8 cellular contexts compared by ENCODE assay signal in the genomic region with DNA sequence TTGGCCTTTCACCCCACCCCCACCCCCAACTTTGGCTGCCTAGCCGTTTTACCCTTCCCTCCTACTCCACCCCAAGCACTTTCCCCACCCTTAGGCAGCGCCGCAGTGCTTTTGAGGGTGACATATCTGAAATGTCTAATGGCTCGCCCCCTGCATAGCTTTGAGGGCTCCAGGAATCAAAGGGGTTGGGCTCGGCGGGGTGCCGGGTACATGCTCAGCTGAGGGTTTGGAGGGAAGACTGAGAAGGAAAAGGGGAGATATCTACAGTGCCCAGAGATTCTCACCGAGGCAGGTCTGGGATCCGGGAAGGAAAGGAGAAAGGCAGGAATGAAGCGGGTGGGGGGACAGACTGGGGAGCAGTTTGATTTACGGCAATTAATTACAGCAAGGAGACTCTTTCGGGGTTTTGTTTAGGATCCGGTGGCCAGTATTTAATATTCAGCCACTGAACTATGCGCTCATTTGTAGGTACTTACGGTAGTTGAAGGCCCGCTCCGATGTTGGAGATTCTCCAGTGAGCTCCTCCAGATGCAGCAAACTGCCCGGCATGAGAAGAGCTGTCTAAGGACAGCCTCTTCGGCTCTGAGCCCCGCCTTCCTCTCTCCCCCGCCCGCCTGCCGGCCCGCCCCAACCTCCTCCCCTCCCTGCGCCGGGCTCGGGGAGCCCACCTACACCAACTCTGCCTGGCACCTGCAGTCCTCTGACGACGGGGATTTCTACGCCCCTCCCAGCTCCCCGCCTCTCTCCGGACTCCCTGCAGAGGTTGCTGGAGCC. TPM values are rescaled to one million over a fixed set of nuclear protein-coding genes. Genes with fewer than 3 reads are reported as not detected.
DNase-seq lines count a peak whose midpoint lies in the region; ATAC-seq, FAIRE-seq and TF ChIP-seq lines count a peak whose summit lies in the region.

A gene with protein sequence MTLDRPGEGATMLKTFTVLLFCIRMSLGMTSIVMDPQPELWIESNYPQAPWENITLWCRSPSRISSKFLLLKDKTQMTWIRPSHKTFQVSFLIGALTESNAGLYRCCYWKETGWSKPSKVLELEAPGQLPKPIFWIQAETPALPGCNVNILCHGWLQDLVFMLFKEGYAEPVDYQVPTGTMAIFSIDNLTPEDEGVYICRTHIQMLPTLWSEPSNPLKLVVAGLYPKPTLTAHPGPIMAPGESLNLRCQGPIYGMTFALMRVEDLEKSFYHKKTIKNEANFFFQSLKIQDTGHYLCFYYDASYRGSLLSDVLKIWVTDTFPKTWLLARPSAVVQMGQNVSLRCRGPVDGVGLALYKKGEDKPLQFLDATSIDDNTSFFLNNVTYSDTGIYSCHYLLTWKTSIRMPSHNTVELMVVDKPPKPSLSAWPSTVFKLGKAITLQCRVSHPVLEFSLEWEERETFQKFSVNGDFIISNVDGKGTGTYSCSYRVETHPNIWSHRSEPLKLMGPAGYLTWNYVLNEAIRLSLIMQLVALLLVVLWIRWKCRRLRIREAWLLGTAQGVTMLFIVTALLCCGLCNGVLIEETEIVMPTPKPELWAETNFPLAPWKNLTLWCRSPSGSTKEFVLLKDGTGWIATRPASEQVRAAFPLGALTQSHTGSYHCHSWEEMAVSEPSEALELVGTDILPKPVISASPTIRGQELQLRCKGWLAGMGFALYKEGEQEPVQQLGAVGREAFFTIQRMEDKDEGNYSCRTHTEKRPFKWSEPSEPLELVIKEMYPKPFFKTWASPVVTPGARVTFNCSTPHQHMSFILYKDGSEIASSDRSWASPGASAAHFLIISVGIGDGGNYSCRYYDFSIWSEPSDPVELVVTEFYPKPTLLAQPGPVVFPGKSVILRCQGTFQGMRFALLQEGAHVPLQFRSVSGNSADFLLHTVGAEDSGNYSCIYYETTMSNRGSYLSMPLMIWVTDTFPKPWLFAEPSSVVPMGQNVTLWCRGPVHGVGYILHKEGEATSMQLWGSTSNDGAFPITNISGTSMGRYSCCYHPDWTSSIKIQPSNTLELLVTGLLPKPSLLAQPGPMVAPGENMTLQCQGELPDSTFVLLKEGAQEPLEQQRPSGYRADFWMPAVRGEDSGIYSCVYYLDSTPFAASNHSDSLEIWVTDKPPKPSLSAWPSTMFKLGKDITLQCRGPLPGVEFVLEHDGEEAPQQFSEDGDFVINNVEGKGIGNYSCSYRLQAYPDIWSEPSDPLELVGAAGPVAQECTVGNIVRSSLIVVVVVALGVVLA (N-terminal part only) (minus strand): TSS at position 569 of the 774 bp plus-strand sequence. CDS start 2,632 bp downstream, outside the sequence.

- peak within 1 kb of the TSS; percentile 77 for H3K4me3 Mint-ChIP-seq in mesothelial cell of epicardium

- peaks cover 2% of the 10 kb centered on the region; the same call in 1 of the 2 replicates for H3K27me3 ChIP-seq in HUES6 (ENCODE audit: control insufficient read depth, insufficient read depth, low read length)

- no peaks in the 10 kb centered on the region for H3K4me1 ChIP-seq in A549
- H3K4me1 ChIP-seq in HUES6 (ENCODE audit: control insufficient read depth, insufficient read depth, low read length): peaks cover 47% of the 10 kb centered on the region

- H3K4me3 ChIP-seq in A549 (peak within 1 kb of the TSS; percentile 26; the same call in 1 of the 3 replicates), HUES6 (ENCODE audit: low read depth, low read length) (peak within 1 kb of the TSS; percentile 82)

- TF ChIP-seq EP300 in A549 (IDR thresholded peaks at IDR 0.05): no peak

- POLR2A ChIA-PET in A549 (lab: Yijun Ruan, JAX): no interaction called here

- no peaks in the 10 kb centered on the region for H3K36me3 Mint-ChIP-seq in mesothelial cell of epicardium

- peak within 1 kb of the TSS; percentile 57; the same call in 2 of the 3 replicates for H3K4me2 ChIP-seq in A549

- no peak for TF ChIP-seq POLR2A in A549 (IDR thresholded peaks at IDR 0.05; ENCODE audit: low read length)

- ATAC-seq in A549 (peak; percentile 59 to 83; a peak in 5 of 6 replicates), GM21367 (IDR thresholded peaks at IDR 0.05; ENCODE audit: unreplicated experiment) (no peak)

- H3K9me3 Mint-ChIP-seq in mesothelial cell of epicardium: no peaks in the 10 kb centered on the region

- H3K27ac ChIP-seq in A549: no peak within 1 kb of the TSS
- peak within 1 kb of the TSS; percentile 59; the same call in 1 of the 2 replicates for H3K27ac ChIP-seq in HUES6 (ENCODE audit: low read depth, low read length)

- FAIRE-seq in A549 (lab: Jason Lieb, UNC): no peak

- 51% methylated on average over 15 of the region's 32 CpGs for WGBS in A549 (ENCODE audit: missing lambda C conversion rate)

- no peak for TF ChIP-seq CTCF in A549 (IDR thresholded peaks at IDR 0.05)
- TF ChIP-seq CTCF in mesothelial cell of epicardium (IDR thresholded peaks at IDR 0.05; ENCODE audit: unreplicated experiment): no peak

- no peak within 1 kb of the TSS for H3K27ac Mint-ChIP-seq in mesothelial cell of epicardium

- no peaks in the 10 kb centered on the region for H3K27me3 Mint-ChIP-seq in mesothelial cell of epicardium (ENCODE audit: low read depth)

- DNase-seq in A549 (ENCODE audit: low read depth in 1 of 2, low spot score in 1 of 2) (peak in 1 of 2 experiments; percentile 34), ecto neural progenitor cell (ENCODE audit: low spot score) (peak; percentile 65), mesothelial cell of epicardium (ENCODE audit: low spot score in 2 of 2, unreplicated experiment in 2 of 2) (peak; percentile 53 to 67), SIG-M5 (lab: John Stamatoyannopoulos, UW) (no peak), NAMALWA (ENCODE audit: low spot score) (no peak), LoVo (ENCODE audit: low spot score) (no peak)

- H3K36me3 ChIP-seq in HUES6 (ENCODE audit: control insufficient read depth, insufficient read depth, low read length): peaks cover 9% of the 10 kb centered on the region; the same call in 1 of the 2 replicates

- peak within 1 kb of the TSS; percentile 75 for H3K9ac ChIP-seq in HUES6 (ENCODE audit: low read length)

- CTCF ChIA-PET in A549 (lab: Yijun Ruan, JAX): no interaction called here

- H3K9me3 ChIP-seq in A549: no peaks in the 10 kb centered on the region
- H3K9me3 ChIP-seq in HUES6 (ENCODE audit: control insufficient read depth, insufficient read depth, low read depth, low read length): no peaks in the 10 kb centered on the region

- peaks cover 12% of the 10 kb centered on the region for H3K4me1 Mint-ChIP-seq in mesothelial cell of epicardium

- TF ChIP-seq RAD21 in A549 (conservative IDR thresholded peaks at IDR 0.05 in 1 of 2, IDR thresholded peaks at IDR 0.05 in 1 of 2): no peak

TF ChIP-seq in A549, 52 proteins besides CTCF, POLR2A, EP300 and RAD21 (continues in another document):
- TF ChIP-seq, protein P1, sequence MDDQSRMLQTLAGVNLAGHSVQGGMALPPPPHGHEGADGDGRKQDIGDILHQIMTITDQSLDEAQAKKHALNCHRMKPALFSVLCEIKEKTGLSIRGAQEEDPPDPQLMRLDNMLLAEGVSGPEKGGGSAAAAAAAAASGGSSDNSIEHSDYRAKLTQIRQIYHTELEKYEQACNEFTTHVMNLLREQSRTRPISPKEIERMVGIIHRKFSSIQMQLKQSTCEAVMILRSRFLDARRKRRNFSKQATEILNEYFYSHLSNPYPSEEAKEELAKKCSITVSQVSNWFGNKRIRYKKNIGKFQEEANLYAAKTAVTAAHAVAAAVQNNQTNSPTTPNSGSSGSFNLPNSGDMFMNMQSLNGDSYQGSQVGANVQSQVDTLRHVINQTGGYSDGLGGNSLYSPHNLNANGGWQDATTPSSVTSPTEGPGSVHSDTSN (IDR thresholded peaks at IDR 0.05): no peak
- TF ChIP-seq, protein P2, sequence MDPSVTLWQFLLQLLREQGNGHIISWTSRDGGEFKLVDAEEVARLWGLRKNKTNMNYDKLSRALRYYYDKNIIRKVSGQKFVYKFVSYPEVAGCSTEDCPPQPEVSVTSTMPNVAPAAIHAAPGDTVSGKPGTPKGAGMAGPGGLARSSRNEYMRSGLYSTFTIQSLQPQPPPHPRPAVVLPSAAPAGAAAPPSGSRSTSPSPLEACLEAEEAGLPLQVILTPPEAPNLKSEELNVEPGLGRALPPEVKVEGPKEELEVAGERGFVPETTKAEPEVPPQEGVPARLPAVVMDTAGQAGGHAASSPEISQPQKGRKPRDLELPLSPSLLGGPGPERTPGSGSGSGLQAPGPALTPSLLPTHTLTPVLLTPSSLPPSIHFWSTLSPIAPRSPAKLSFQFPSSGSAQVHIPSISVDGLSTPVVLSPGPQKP (IDR thresholded peaks at IDR 0.05; ENCODE audit: low read depth, low read length): no peak
- TF ChIP-seq HDAC2 (IDR thresholded peaks at IDR 0.05) (no peak), MYC (IDR thresholded peaks at IDR 0.05; ENCODE audit: borderline replicate concordance, low read length) (no peak), GATA3 (IDR thresholded peaks at IDR 0.05; ENCODE audit: borderline replicate concordance) (no peak), HEYL (CRISPR knock-in tag; IDR thresholded peaks at IDR 0.05) (no peak), RNF2 (IDR thresholded peaks at IDR 0.05; ENCODE audit: borderline replicate concordance, low read depth) (no peak), FOXS1 (CRISPR knock-in tag; IDR thresholded peaks at IDR 0.05) (no peak), CHD2 (IDR thresholded peaks at IDR 0.05; ENCODE audit: low read length, partially characterized antibody) (no peak), HOXB13 (CRISPR knock-in tag; IDR thresholded peaks at IDR 0.05; ENCODE audit: low read depth) (no peak), KDM1A (IDR thresholded peaks at IDR 0.05; ENCODE audit: low read depth) (no peak), CBX2 (IDR thresholded peaks at IDR 0.05; ENCODE audit: borderline replicate concordance, low read depth) (no peak), HOXB5 (CRISPR knock-in tag; IDR thresholded peaks at IDR 0.05) (no peak)
- TF ChIP-seq, protein P3, sequence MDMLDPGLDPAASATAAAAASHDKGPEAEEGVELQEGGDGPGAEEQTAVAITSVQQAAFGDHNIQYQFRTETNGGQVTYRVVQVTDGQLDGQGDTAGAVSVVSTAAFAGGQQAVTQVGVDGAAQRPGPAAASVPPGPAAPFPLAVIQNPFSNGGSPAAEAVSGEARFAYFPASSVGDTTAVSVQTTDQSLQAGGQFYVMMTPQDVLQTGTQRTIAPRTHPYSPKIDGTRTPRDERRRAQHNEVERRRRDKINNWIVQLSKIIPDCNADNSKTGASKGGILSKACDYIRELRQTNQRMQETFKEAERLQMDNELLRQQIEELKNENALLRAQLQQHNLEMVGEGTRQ (IDR thresholded peaks at IDR 0.05): no peak
- TF ChIP-seq, protein P4, sequence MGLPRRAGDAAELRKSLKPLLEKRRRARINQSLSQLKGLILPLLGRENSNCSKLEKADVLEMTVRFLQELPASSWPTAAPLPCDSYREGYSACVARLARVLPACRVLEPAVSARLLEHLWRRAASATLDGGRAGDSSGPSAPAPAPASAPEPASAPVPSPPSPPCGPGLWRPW (IDR thresholded peaks at IDR 0.05): no peak

RNA-seq across cellular contexts. Expression of the gene that starts here (rescaled TPM):
- polyA plus RNA-seq in A549 (2011; rRNA removed): 1.9 and 2.6 TPM in 2 replicates
- 0.16 and 0.20 TPM in 2 replicates for polyA plus RNA-seq in A549 (2012; cell fraction: cytosol; rRNA removed)
- 0.73 and 0.84 TPM in 2 replicates for polyA plus RNA-seq in A549 (2012; cell fraction: nucleus; rRNA removed)
- polyA plus RNA-seq in A549 (2017; fragmentation: RNase III; extraction: RNeasy Plus Mini Kit Qiagen cat#74134 plus additional on column Dnase treatment): 0.50 to 0.68 TPM (median 0.54 TPM) in 3 replicates
- polyA minus RNA-seq in A549 (2011; rRNA and poly(A)+ RNA removed): 1.9 TPM in 2 replicates
- 8.3 to 8.9 TPM (median 8.8 TPM) in 3 replicates for total RNA-seq in mesothelial cell of epicardium

Comparison
In these comparisons a context has a peak if more than half of its experiments do, and no peak if none do; other contexts are left out.
1. DNase-seq: peak in ecto neural progenitor cell (single experiment) and mesothelial cell of epicardium (2 of 2); none in SIG-M5 (single experiment), NAMALWA (single experiment) and LoVo (single experiment).